In genomic region chr7:64793106-64793755, GRCh38 we compare ENCODE assay signal across 8 cellular contexts. TPM values are rescaled to one million over a fixed set of nuclear protein-coding genes. Genes with fewer than 3 reads are reported as not detected.
DNase-seq lines count a peak whose midpoint lies in the region; ATAC-seq and TF ChIP-seq lines count a peak whose summit lies in the region.

No MANE protein-coding gene starts in this region.

- H3K4ac ChIP-seq in mesendoderm (ENCODE audit: low read depth, low read length) = no peak overlapping the region

- no peaks in the 10 kb centered on the region for H3K36me3 Mint-ChIP-seq in T-helper 17 cell (ENCODE audit: low read depth)

- peak overlapping the region; percentile 62 for H2AFZ ChIP-seq in ACC112 (ENCODE audit: low read length, unreplicated experiment)

- no peak overlapping the region for H3K27ac ChIP-seq in ACC112 (ENCODE audit: low read depth, low read length)
- no peak overlapping the region for H3K27ac ChIP-seq in mesendoderm (ENCODE audit: low read depth, low read length)
- no peak overlapping the region for H3K27ac ChIP-seq in left lung

- peak overlapping the region; percentile 60 for H2BK15ac ChIP-seq in mesendoderm (replicated peaks; ENCODE audit: low read depth)

- peaks cover 26% of the 10 kb centered on the region for H3K79me2 ChIP-seq in ACC112 (ENCODE audit: control insufficient read depth, insufficient read depth, low read length, unreplicated experiment)
- H3K79me2 ChIP-seq in mesendoderm (ENCODE audit: control insufficient read depth, insufficient read depth, low read length) = peaks cover 17% of the 10 kb centered on the region

- intact Hi-C loops in left lung (cut with DNase I) = no loop called here
- intact Hi-C loops in posterior cingulate gyrus (cut with DNase I) = loop anchor here (5.0 to 10.0 kb wide), 3 partner anchors 128 to 488 kb away; partner anchors contain the start of genes ZNF107 and ZNF680

- H3K9me3 ChIP-seq in T-helper 17 cell (ENCODE audit: control insufficient read depth, low read length, poor library complexity, severe bottlenecking) (no peaks in the 10 kb centered on the region), left lung (no peaks in the 10 kb centered on the region)

- H3K4me1 ChIP-seq in ACC112 (ENCODE audit: control insufficient read depth, insufficient read depth, low read length, unreplicated experiment) (peaks cover 5% of the 10 kb centered on the region), mesendoderm (ENCODE audit: control insufficient read depth, low read depth, low read length) (no peaks in the 10 kb centered on the region), left lung (peaks cover 0 to 15% of the 10 kb centered on the region in 2 donors)

- no peak for TF ChIP-seq CTCF in left lung (IDR thresholded peaks at IDR 0.05)

- H4K8ac ChIP-seq in mesendoderm (ENCODE audit: low read depth, low read length) = peak overlapping the region; percentile 70

- peak overlapping the region; percentile 96 for H3K27ac Mint-ChIP-seq in T-helper 17 cell

- H3K27me3 Mint-ChIP-seq in T-helper 17 cell = no peaks in the 10 kb centered on the region

- H3K23ac ChIP-seq in mesendoderm (ENCODE audit: low read length) = no peak overlapping the region

- H3K4me1 Mint-ChIP-seq in T-helper 17 cell = peaks cover 20% of the 10 kb centered on the region

- no peak overlapping the region for H2BK120ac ChIP-seq in mesendoderm (ENCODE audit: low read depth, low read length)

- DNase-seq in Daoy (ENCODE audit: low read depth) (peak; percentile 14), T-helper 17 cell (no peak), mesendoderm (peak; percentile 10), left lung (no peak), posterior cingulate gyrus (no peak)

- no peak overlapping the region for H2BK5ac ChIP-seq in mesendoderm (ENCODE audit: low read length)

- no peak overlapping the region for H3K18ac ChIP-seq in mesendoderm (ENCODE audit: low read length)

- H3K4me3 ChIP-seq in ACC112 (ENCODE audit: low read depth, low read length) (no peak overlapping the region), mesendoderm (ENCODE audit: low read length) (no peak overlapping the region), left lung (no peak overlapping the region)

- no peak overlapping the region for H3K4me2 ChIP-seq in mesendoderm (ENCODE audit: low read length)

- no peak overlapping the region for H3K9ac ChIP-seq in mesendoderm (ENCODE audit: low read length)

- peaks cover 3% of the 10 kb centered on the region; the same call in 1 of the 2 replicates for H3K27me3 ChIP-seq in ACC112 (ENCODE audit: insufficient read depth, low read length)
- no peaks in the 10 kb centered on the region for H3K27me3 ChIP-seq in mesendoderm (ENCODE audit: insufficient read depth, low read length, poor library complexity)
- no peaks in the 10 kb centered on the region for H3K27me3 ChIP-seq in left lung

- H3K36me3 ChIP-seq in ACC112 (ENCODE audit: insufficient read depth, low read length) (peaks cover 3% of the 10 kb centered on the region; the same call in 1 of the 2 replicates), mesendoderm (ENCODE audit: control insufficient read depth, insufficient read depth, low read length) (no peaks in the 10 kb centered on the region), left lung (peaks cover 0 to 10% of the 10 kb centered on the region in 2 donors)

- no peak overlapping the region for H3K56ac ChIP-seq in mesendoderm (ENCODE audit: low read length)

- H3K4me3 Mint-ChIP-seq in T-helper 17 cell = peak overlapping the region; percentile 52

- ATAC-seq in T-helper 17 cell (no peak), HG03565 (IDR thresholded peaks at IDR 0.05; ENCODE audit: unreplicated experiment) (no peak), left lung (no peak), GM18868 (IDR thresholded peaks at IDR 0.05; ENCODE audit: unreplicated experiment) (no peak)

- peaks cover 2% of the 10 kb centered on the region for H3K79me1 ChIP-seq in mesendoderm (ENCODE audit: low read length)

- WGBS in mesendoderm (ENCODE audit: extremely low coverage, insufficient coverage, low lambda C conversion rate) = no CpG with 5 or more reads among the region's 4 CpGs

- no peak overlapping the region for H4K5ac ChIP-seq in mesendoderm (ENCODE audit: low read length)

- H2AK5ac ChIP-seq in mesendoderm (ENCODE audit: low read length) = no peak overlapping the region

RNA-seq across cellular contexts. Expression of gene ZNF138, which starts 1.0 kb away (rescaled TPM):
- total RNA-seq in Daoy (2014; rRNA removed; shearing (Covaris generic)) = 15.8 and 30.6 TPM in 2 replicates
- total RNA-seq in T-helper 17 cell = 1 to 10 TPM; 7.4 to 7.6 TPM
- polyA plus RNA-seq in mesendoderm (2013, experiment 1 of 2) = 14.7 TPM
- polyA plus RNA-seq in mesendoderm (2013, experiment 2 of 2) = 14.7 TPM
- 1 to 10 TPM; 6.0 to 6.6 TPM for total RNA-seq in left lung

Comparison
In these comparisons a context has a peak if more than half of its experiments do, and no peak if none do; other contexts are left out.
1. DNase-seq: peak in Daoy (single experiment) and mesendoderm (single experiment); none in T-helper 17 cell (0 of 3), left lung (0 of 2) and posterior cingulate gyrus (0 of 10).